Comparison of ENCODE assay signal across 21 cellular contexts in the genomic region with DNA sequence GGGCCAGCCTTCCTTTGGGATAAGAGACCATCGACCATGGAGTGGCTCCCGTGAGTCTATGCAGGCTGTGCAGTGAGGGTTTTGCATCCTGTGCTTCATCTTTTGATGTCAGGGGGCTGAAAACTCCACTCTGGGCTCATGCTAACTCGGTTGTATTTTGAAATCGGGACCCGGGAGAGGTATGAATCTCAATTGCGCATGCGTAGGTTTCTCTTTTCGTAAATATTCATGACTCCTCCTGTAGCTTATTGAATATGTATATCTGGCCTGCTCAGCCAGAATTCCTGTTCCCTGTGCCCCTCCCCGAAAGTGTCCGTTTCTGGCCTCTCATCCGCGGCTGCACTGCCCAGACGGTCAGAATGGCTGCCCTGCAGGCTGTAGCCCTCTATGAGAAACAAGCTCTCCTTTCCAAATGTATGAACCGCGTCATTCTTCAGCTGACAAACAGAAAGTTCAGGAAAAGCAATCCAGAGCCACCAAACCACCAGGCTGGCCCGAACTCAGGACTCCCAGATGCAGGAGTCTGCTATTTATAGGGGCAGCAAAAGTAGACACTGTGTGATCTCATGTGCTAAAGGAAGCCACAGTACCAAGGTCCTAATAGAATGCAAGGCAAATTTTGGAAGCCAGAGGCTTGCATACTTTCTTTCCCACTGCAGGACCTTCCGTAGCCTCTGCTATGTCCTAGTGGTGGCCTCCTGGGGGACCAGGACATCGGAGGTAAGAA. TPM values are rescaled to one million over a fixed set of nuclear protein-coding genes. Genes with fewer than 3 reads are reported as not detected.
DNase-seq lines count a peak whose midpoint lies in the region; ATAC-seq and TF ChIP-seq lines count a peak whose summit lies in the region.
"Had no signal": no experiment of that assay in that cellular context is flagged by ENCODE, and none has a peak within 500 bp of the region (broad histone marks: within the 10 kb centered on the region; RNA-seq: fewer than 3 reads in every experiment).

No MANE protein-coding gene starts in this region.

- TF ChIP-seq CTCF in CD4-positive, alpha-beta T cell (IDR thresholded peaks at IDR 0.05) = no peak
- no peak for TF ChIP-seq CTCF in parathyroid adenoma (IDR thresholded peaks at IDR 0.05)
- no peak for TF ChIP-seq CTCF in Caco-2 (IDR thresholded peaks at IDR 0.05; ENCODE audit: insufficient read depth in 1 of 2, low read depth in 1 of 2, low read length in 1 of 2, severe bottlenecking in 1 of 2, unreplicated experiment in 1 of 2)
- no peak for TF ChIP-seq CTCF in lower lobe of right lung (IDR thresholded peaks at IDR 0.05)

- no TSS peak for BruUV-seq in Caco-2 (replicated peaks; lab: Mats Ljungman, UMichigan)

- H3K4me1 Mint-ChIP-seq in CD4-positive, alpha-beta T cell (ENCODE audit: low read depth) = peaks cover 38% of the 10 kb centered on the region
- H3K4me1 Mint-ChIP-seq in Caco-2 (ENCODE audit: low read depth, unreplicated experiment) = no peaks in the 10 kb centered on the region

- intact Hi-C loops in CD4-positive, alpha-beta T cell (cut with DNase I, micrococcal nuclease) = loop anchor here in 1 of 2 experiments (5.0 kb wide), 2 partner anchors 82 to 137 kb away; no protein-coding TSS in a partner anchor
- intact Hi-C loops in Caco-2 (cut with micrococcal nuclease; ENCODE audit: unreplicated experiment) (no loop called here), lower lobe of right lung (cut with DNase I) (no loop called here)

- H3K4me1 ChIP-seq in parathyroid adenoma (peaks cover 64% of the 10 kb centered on the region), Caco-2 (no peaks in the 10 kb centered on the region), lower lobe of right lung (no peaks in the 10 kb centered on the region)

- in situ Hi-C loops in SK-MEL-5 (cut with HindIII; ENCODE audit: low pct_unique_long_range_greater_than_20kb, low sequenced_read_pairs) = no loop called here

- H3K27ac ChIP-seq in CD4-positive, alpha-beta T cell (ENCODE audit: low read depth, low read length) = no peak overlapping the region
- H3K27ac ChIP-seq in parathyroid adenoma (peak overlapping the region; percentile 94), lower lobe of right lung (no peak overlapping the region)

- H3K4me3 Mint-ChIP-seq in CD4-positive, alpha-beta T cell = no peak overlapping the region
- no peak overlapping the region for H3K4me3 Mint-ChIP-seq in Caco-2 (ENCODE audit: unreplicated experiment)
- H3K4me3 Mint-ChIP-seq: T-cell had no signal

- H3K36me3 Mint-ChIP-seq in CD4-positive, alpha-beta T cell (ENCODE audit: low read depth) = no peaks in the 10 kb centered on the region
- no peaks in the 10 kb centered on the region for H3K36me3 Mint-ChIP-seq in Caco-2 (ENCODE audit: insufficient read depth, unreplicated experiment)
- H3K36me3 Mint-ChIP-seq: T-cell had no signal

- H3K27me3 ChIP-seq in CD4-positive, alpha-beta T cell (ENCODE audit: control insufficient read depth, insufficient read depth, low read length) = no peaks in the 10 kb centered on the region
- no peaks in the 10 kb centered on the region for H3K27me3 ChIP-seq in parathyroid adenoma (ENCODE audit: control insufficient read depth, insufficient read depth, low read length)
- no peaks in the 10 kb centered on the region for H3K27me3 ChIP-seq in Caco-2 (replicated peaks; ENCODE audit: control insufficient read depth, insufficient read depth, low read length)
- H3K27me3 ChIP-seq in lower lobe of right lung (ENCODE audit: low read depth) = no peaks in the 10 kb centered on the region

- POLR2A ChIA-PET in CD4-positive, alpha-beta T cell (lab: Charles Lee) = no interaction called here
- POLR2A ChIA-PET in Caco-2 (lab: Charles Lee) = no interaction called here

- H3K4me3 ChIP-seq in parathyroid adenoma (ENCODE audit: low read depth, low read length) (no peak overlapping the region), Caco-2 (ENCODE audit: low read depth, low read length) (no peak overlapping the region), lower lobe of right lung (no peak overlapping the region)

- peak overlapping the region; percentile 12 for H3K27ac Mint-ChIP-seq in CD4-positive, alpha-beta T cell
- H3K27ac Mint-ChIP-seq in Caco-2 (ENCODE audit: unreplicated experiment) = no peak overlapping the region
- H3K27ac Mint-ChIP-seq: T-cell had no signal

- CTCF ChIA-PET in CD4-positive, alpha-beta T cell (lab: Charles Lee) = no interaction called here
- CTCF ChIA-PET in Caco-2 (lab: Charles Lee) = no interaction called here

- H3K9me3 Mint-ChIP-seq in CD4-positive, alpha-beta T cell = no peaks in the 10 kb centered on the region
- H3K9me3 Mint-ChIP-seq in Caco-2 (ENCODE audit: unreplicated experiment) = no peaks in the 10 kb centered on the region
- H3K9me3 Mint-ChIP-seq: T-cell had no signal

- H3K9ac ChIP-seq in parathyroid adenoma = no peak overlapping the region

- peaks cover 44% of the 10 kb centered on the region for H3K79me2 ChIP-seq in parathyroid adenoma

- DNase-seq in CD4-positive, alpha-beta T cell = no peak
- DNase-seq in DMS53 (lab: John Stamatoyannopoulos, UW) (peak; percentile 82), SK-MEL-5 (ENCODE audit: low read depth, low spot score) (peak; percentile 14), NOMO-1 treated with DMSO at 0.1 percent for 48 hours (lab: John Stamatoyannopoulos, UW; ENCODE audit: unreplicated experiment) (no peak), Caco-2 (no peak), lower lobe of right lung (no peak)
- DNase-seq: ACHN, C1 segment of cervical spinal cord, GF-D8, KG1, NCI-H1105 treated with DMSO at 0.1 percent for 48 hours, NCI-H187 treated with DMSO at 0.1 percent for 48 hours, NCI-H2227 treated with DMSO at 0.1 percent for 48 hours, NCI-H510A treated with DMSO at 0.1 percent for 48 hours, NCI-H82, SHP77, T-cell had no signal

- no peaks in the 10 kb centered on the region for H3K27me3 Mint-ChIP-seq in CD4-positive, alpha-beta T cell
- H3K27me3 Mint-ChIP-seq in Caco-2 (ENCODE audit: insufficient read depth, unreplicated experiment) = peaks cover 3% of the 10 kb centered on the region
- H3K27me3 Mint-ChIP-seq: T-cell had no signal

- H3K9me3 ChIP-seq in CD4-positive, alpha-beta T cell (ENCODE audit: control insufficient read depth, low read length) = no peaks in the 10 kb centered on the region
- no peaks in the 10 kb centered on the region for H3K9me3 ChIP-seq in parathyroid adenoma (ENCODE audit: control insufficient read depth, low read length)
- H3K9me3 ChIP-seq in Caco-2 = no peaks in the 10 kb centered on the region
- H3K9me3 ChIP-seq in lower lobe of right lung = no peaks in the 10 kb centered on the region

- H3K4me2 ChIP-seq in parathyroid adenoma (ENCODE audit: low read length) = peak overlapping the region; percentile 39

- peak overlapping the region; percentile 33 for H2AFZ ChIP-seq in parathyroid adenoma

- no peak for ATAC-seq in CD4-positive, alpha-beta T cell (ENCODE audit: poor library complexity)
- ATAC-seq in lower lobe of right lung = no peak
- ATAC-seq: HepG2, Panc1, SK-N-SH treated with all-trans-retinoic acid at 6 μM for 48 hours, T-cell had no signal

- H3K36me3 ChIP-seq in parathyroid adenoma (ENCODE audit: control insufficient read depth, insufficient read depth, low read length) (no peaks in the 10 kb centered on the region), Caco-2 (ENCODE audit: control insufficient read depth, insufficient read depth, low read length) (no peaks in the 10 kb centered on the region), lower lobe of right lung (no peaks in the 10 kb centered on the region)

RNA-seq across cellular contexts. Expression of a gene that starts 41.7 kb away (rescaled TPM):
- total RNA-seq in CD4-positive, alpha-beta T cell = not detected
- not detected in 2 replicates for total RNA-seq in SK-MEL-5 (2014; rRNA removed; shearing (Covaris generic))
- polyA plus RNA-seq in SK-MEL-5 (2015; cell fraction: cytosol; rRNA removed) = not detected in 2 replicates
- polyA plus RNA-seq in SK-MEL-5 (2015; cell fraction: nucleus; rRNA removed) = not detected in 2 replicates
- total RNA-seq in Caco-2 (2022) = not detected in 2 replicates
- total RNA-seq in lower lobe of right lung = not detected
- total RNA-seq: HepG2, T-cell had no signal
- polyA plus RNA-seq: HepG2 had no signal

Comparison
In these comparisons a context has a peak if more than half of its experiments do, and no peak if none do; other contexts are left out.
1. DNase-seq: peak in DMS53 (single experiment) and SK-MEL-5 (single experiment); none in CD4-positive, alpha-beta T cell (0 of 10), NOMO-1 treated with DMSO at 0.1 percent for 48 hours (single experiment), Caco-2 (0 of 2) and lower lobe of right lung (single experiment).